ENCODE assay signal across 8 cellular contexts in genomic region chr10:110226926-110227641, GRCh38. TPM values are rescaled to one million over a fixed set of nuclear protein-coding genes. Genes with fewer than 3 reads are reported as not detected.
DNase-seq lines count a peak whose midpoint lies in the region; ATAC-seq and TF ChIP-seq lines count a peak whose summit lies in the region.

No MANE protein-coding gene starts in this region.

- H3K4me1 ChIP-seq in CD8-positive, alpha-beta memory T cell (ENCODE audit: insufficient read depth, low read length) = peaks cover 20% of the 10 kb centered on the region
- H3K4me1 ChIP-seq in adrenal gland (replicated peaks in 1 of 2) = peaks cover 8 to 24% of the 10 kb centered on the region in 2 donors
- H3K4me1 ChIP-seq in left ventricle myocardium inferior = peaks cover 66% of the 10 kb centered on the region

- POLR2A ChIA-PET in CD8-positive, alpha-beta memory T cell (lab: Charles Lee) = interaction anchor here (1.0 to 2.5 kb wide), 2 partner anchors 17 kb away, joined by 3 to 45 read pairs; partner anchors contain the start of gene MXI1

- TF ChIP-seq CTCF in adrenal gland (IDR thresholded peaks at IDR 0.05) = no peak
- no peak for TF ChIP-seq CTCF in left ventricle myocardium inferior (IDR thresholded peaks at IDR 0.05; ENCODE audit: borderline replicate concordance)

- TF ChIP-seq POLR2A in adrenal gland (IDR thresholded peaks at IDR 0.05) = peak in 1 of 2 donors; percentile 18

- no peaks in the 10 kb centered on the region for H3K36me3 ChIP-seq in CD8-positive, alpha-beta memory T cell (ENCODE audit: insufficient read depth, low read length)
- H3K36me3 ChIP-seq in adrenal gland (replicated peaks in 1 of 2) (peaks cover 0 to 14% of the 10 kb centered on the region in 2 donors), left ventricle myocardium inferior (peaks cover 35% of the 10 kb centered on the region)

- intact Hi-C loops in adrenal gland (cut with DNase I) = loop anchor here (5.0 kb wide), 2 partner anchors 40 to 50 kb away; no protein-coding TSS in a partner anchor
- intact Hi-C loops in left ventricle myocardium inferior (cut with micrococcal nuclease) = no loop called here
- intact Hi-C loops in posterior vena cava (cut with DNase I) = loop anchor here (2.0 to 5.0 kb wide), 2 partner anchors 45 to 88 kb away; no protein-coding TSS in a partner anchor

- DNase-seq in CD8-positive, alpha-beta memory T cell = peak; percentile 69 to 83 (median 70)
- DNase-seq in T-helper 1 cell = peak in 4 of 5 donors; percentile 73 to 77 (median 75)
- DNase-seq in adrenal gland = peak; percentile 72 to 83 (median 78)
- DNase-seq in left ventricle myocardium inferior = peak; percentile 78
- DNase-seq in posterior vena cava (ENCODE audit: low spot score) = peak; percentile 92

- H3K27me3 ChIP-seq in CD8-positive, alpha-beta memory T cell (ENCODE audit: insufficient read depth, low read length, poor library complexity, severe bottlenecking) = no peaks in the 10 kb centered on the region
- H3K27me3 ChIP-seq in adrenal gland = no peaks in the 10 kb centered on the region
- H3K27me3 ChIP-seq in left ventricle myocardium inferior (ENCODE audit: low read depth) = no peaks in the 10 kb centered on the region

- peak overlapping the region; percentile 54 for H3K4me3 ChIP-seq in CD8-positive, alpha-beta memory T cell (ENCODE audit: low read length)
- H3K4me3 ChIP-seq in adrenal gland (peak overlapping the region in 2 of 4 donors; percentile 41 to 67), left ventricle myocardium inferior (peak overlapping the region; percentile 91)

- H3K27me3 Mint-ChIP-seq in CD8-positive, alpha-beta memory T cell = peaks cover 0 to 3% of the 10 kb centered on the region in 2 donors

- peaks cover 0 to 31% (median 9%) of the 10 kb centered on the region in 3 donors for H3K36me3 Mint-ChIP-seq in CD8-positive, alpha-beta memory T cell

- no peaks in the 10 kb centered on the region for H3K9me3 ChIP-seq in CD8-positive, alpha-beta memory T cell (ENCODE audit: low read length)
- H3K9me3 ChIP-seq in adrenal gland (replicated peaks in 1 of 3) = no peaks in the 10 kb centered on the region
- H3K9me3 ChIP-seq in left ventricle myocardium inferior (replicated peaks) = no peaks in the 10 kb centered on the region

- H3K4me1 Mint-ChIP-seq in CD8-positive, alpha-beta memory T cell = peaks cover 22 to 41% (median 33%) of the 10 kb centered on the region in 3 donors

- H3K27ac ChIP-seq in CD8-positive, alpha-beta memory T cell (ENCODE audit: low read depth, low read length) = peak overlapping the region; percentile 25
- H3K27ac ChIP-seq in adrenal gland (peak overlapping the region in 4 of 5 donors; percentile 77 to 98 (median 90)), left ventricle myocardium inferior (replicated peaks) (peak overlapping the region; percentile 97)

- peak; percentile 6 for ATAC-seq in HG03521 (IDR thresholded peaks at IDR 0.05; ENCODE audit: unreplicated experiment)
- no peak for ATAC-seq in HG02588 (IDR thresholded peaks at IDR 0.05; ENCODE audit: unreplicated experiment)
- no peak for ATAC-seq in GM19395 (IDR thresholded peaks at IDR 0.05; ENCODE audit: unreplicated experiment)

- 0 to 1% (median 1%) methylated on average over 18 to 69 of the region's 71 CpGs for WGBS in adrenal gland, 4 donors

- peak overlapping the region; percentile 63 to 98 (median 94) for H3K27ac Mint-ChIP-seq in CD8-positive, alpha-beta memory T cell

- peak overlapping the region; percentile 92 to 98 (median 95) for H3K4me3 Mint-ChIP-seq in CD8-positive, alpha-beta memory T cell

- H3K9me3 Mint-ChIP-seq in CD8-positive, alpha-beta memory T cell = no peaks in the 10 kb centered on the region

- CTCF ChIA-PET in CD8-positive, alpha-beta memory T cell (lab: Charles Lee) = interaction anchor here (1.6 to 12.3 kb wide), 2 partner anchors 17 to 82 kb away, joined by 3 to 179 read pairs; partner anchors contain the start of gene MXI1

RNA-seq across cellular contexts. Expression of gene MXI1, which starts 19.7 kb away (rescaled TPM):
- total RNA-seq in CD8-positive, alpha-beta memory T cell = 1 to 10 TPM; 8.6 to 9.2 TPM
- 32.3 TPM for polyA plus RNA-seq in CD8-positive, alpha-beta memory T cell
- 10 to 100 TPM; 27.8 to 69.8 (median 45.1) TPM for total RNA-seq in adrenal gland
- 10 to 100 TPM; 22.6 to 33.8 (median 29.4) TPM for polyA plus RNA-seq in adrenal gland
- 60.0 TPM for total RNA-seq in left ventricle myocardium inferior
- total RNA-seq in posterior vena cava = 10 to 100 TPM; 45.5 to 51.9 TPM

Comparison
In these comparisons a context has a peak if more than half of its experiments do, and no peak if none do; other contexts are left out.
1. H3K27ac ChIP-seq: peak in every context shown above with its lines; median percentile 97 in left ventricle myocardium inferior; 90 in adrenal gland; 25 in CD8-positive, alpha-beta memory T cell.